1 cellular context compared by ENCODE assay signal in the genomic region with DNA sequence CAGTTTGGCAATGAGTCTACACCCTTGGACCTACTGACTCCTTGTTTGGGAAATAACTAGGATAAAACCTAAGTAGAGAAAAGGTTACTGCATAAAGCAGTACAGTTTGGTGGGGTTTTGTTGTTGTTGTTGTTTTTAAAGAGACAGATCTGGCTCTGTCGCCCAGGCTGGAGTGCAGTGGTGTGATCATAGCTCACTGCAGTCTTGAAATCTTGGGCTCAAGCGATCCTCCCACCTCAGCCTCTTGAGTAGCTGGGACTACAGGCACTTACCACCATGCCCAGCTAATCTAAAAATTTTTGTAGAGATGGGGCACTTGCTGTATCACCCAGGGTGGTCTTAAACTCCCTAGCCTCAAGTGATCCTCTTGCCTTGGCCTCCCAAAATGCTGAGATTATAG.
TF ChIP-seq lines count a peak whose summit lies in the region.

No MANE protein-coding gene starts in this region.

TF ChIP-seq in A549, 52 proteins besides CTCF, POLR2A, EP300 and RAD21:
- TF ChIP-seq, protein P1, sequence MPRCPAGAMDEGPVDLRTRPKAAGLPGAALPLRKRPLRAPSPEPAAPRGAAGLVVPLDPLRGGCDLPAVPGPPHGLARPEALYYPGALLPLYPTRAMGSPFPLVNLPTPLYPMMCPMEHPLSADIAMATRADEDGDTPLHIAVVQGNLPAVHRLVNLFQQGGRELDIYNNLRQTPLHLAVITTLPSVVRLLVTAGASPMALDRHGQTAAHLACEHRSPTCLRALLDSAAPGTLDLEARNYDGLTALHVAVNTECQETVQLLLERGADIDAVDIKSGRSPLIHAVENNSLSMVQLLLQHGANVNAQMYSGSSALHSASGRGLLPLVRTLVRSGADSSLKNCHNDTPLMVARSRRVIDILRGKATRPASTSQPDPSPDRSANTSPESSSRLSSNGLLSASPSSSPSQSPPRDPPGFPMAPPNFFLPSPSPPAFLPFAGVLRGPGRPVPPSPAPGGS (IDR thresholded peaks at IDR 0.05) = no peak
- TF ChIP-seq FOSL2 (IDR thresholded peaks at IDR 0.05) (no peak), FOSL2 (CRISPR knock-in tag; IDR thresholded peaks at IDR 0.05) (no peak), NFE2L2 (conservative IDR thresholded peaks at IDR 0.05; ENCODE audit: low read length) (no peak), CBX2 (IDR thresholded peaks at IDR 0.05; ENCODE audit: borderline replicate concordance, low read depth) (no peak), HEYL (CRISPR knock-in tag; IDR thresholded peaks at IDR 0.05) (no peak), ZNF302 (CRISPR knock-in tag; IDR thresholded peaks at IDR 0.05) (no peak), RFX5 (IDR thresholded peaks at IDR 0.05) (no peak), JUN (IDR thresholded peaks at IDR 0.05) (no peak), NR3C1 (IDR thresholded peaks at IDR 0.05) (no peak), CEBPB (IDR thresholded peaks at IDR 0.05) (no peak), TFCP2L1 (CRISPR knock-in tag; IDR thresholded peaks at IDR 0.05) (no peak), HDAC2 (IDR thresholded peaks at IDR 0.05) (no peak), CHD2 (IDR thresholded peaks at IDR 0.05; ENCODE audit: low read length, partially characterized antibody) (no peak), GATA3 (IDR thresholded peaks at IDR 0.05; ENCODE audit: borderline replicate concordance) (no peak)
- TF ChIP-seq, protein P2, sequence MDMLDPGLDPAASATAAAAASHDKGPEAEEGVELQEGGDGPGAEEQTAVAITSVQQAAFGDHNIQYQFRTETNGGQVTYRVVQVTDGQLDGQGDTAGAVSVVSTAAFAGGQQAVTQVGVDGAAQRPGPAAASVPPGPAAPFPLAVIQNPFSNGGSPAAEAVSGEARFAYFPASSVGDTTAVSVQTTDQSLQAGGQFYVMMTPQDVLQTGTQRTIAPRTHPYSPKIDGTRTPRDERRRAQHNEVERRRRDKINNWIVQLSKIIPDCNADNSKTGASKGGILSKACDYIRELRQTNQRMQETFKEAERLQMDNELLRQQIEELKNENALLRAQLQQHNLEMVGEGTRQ (IDR thresholded peaks at IDR 0.05) = no peak
